ENCODE assay signal across 13 cellular contexts in genomic region chr4:125432078-125432477, GRCh38.
DNase-seq lines count a peak whose midpoint lies in the region; ATAC-seq and TF ChIP-seq lines count a peak whose summit lies in the region.
"Had no signal": no experiment of that assay in that cellular context is flagged by ENCODE, and none has a peak within 500 bp of the region (broad histone marks: within the 10 kb centered on the region; RNA-seq: fewer than 3 reads in every experiment).

No MANE protein-coding gene starts in this region.

- peak; percentile 1 for DNase-seq in HCT116 (ENCODE audit: low read depth, low spot score)
- DNase-seq in WERI-Rb-1, result peak; percentile 17
- DNase-seq in heart left ventricle, result peak in 2 of 5 donors; percentile 27 to 36
- DNase-seq in progenitor cell of endocrine pancreas (ENCODE audit: low spot score, unreplicated experiment), result no peak
- no peak for DNase-seq in NCI-H2107 treated with DMSO at 0.1 percent for 48 hours (lab: John Stamatoyannopoulos, UW; ENCODE audit: unreplicated experiment)
- DNase-seq: DND-41, esophagus squamous epithelium, NCI-H2029, spleen had no signal

- no peaks in the 10 kb centered on the region for H3K9me3 Mint-ChIP-seq in progenitor cell of endocrine pancreas (ENCODE audit: low read depth)

- CTCF ChIA-PET in HCT116 (lab: Charles Lee), result no interaction called here

- H3K79me2 ChIP-seq in HCT116 (ENCODE audit: insufficient read depth, low read length), result no peaks in the 10 kb centered on the region

- 13 to 44% (median 39%) methylated on average over 2 of the region's 2 CpGs for WGBS in heart left ventricle, 4 donors

- TF ChIP-seq CTCF in HCT116 (IDR thresholded peaks at IDR 0.05 in 2 of 3, conservative IDR thresholded peaks at IDR 0.05 in 1 of 3; ENCODE audit: borderline replicate concordance in 1 of 3, insufficient read depth in 1 of 3, low read depth in 2 of 3, low read length in 2 of 3), result peak in 1 of 3 experiments; percentile 39; a peak in 2 of 6 replicates
- peak; percentile 24; the same call in 1 of the 2 replicates for TF ChIP-seq CTCF in WERI-Rb-1 (IDR thresholded peaks at IDR 0.05; ENCODE audit: low read depth, low read length)
- peak in 9 of 12 donors; percentile 27 to 51 (median 40) for TF ChIP-seq CTCF in heart left ventricle (IDR thresholded peaks at IDR 0.05)
- peak; percentile 20 for TF ChIP-seq CTCF in progenitor cell of endocrine pancreas (IDR thresholded peaks at IDR 0.05; ENCODE audit: unreplicated experiment)

- no peak for TF ChIP-seq RAD21 in HCT116 (IDR thresholded peaks at IDR 0.05; ENCODE audit: low read depth)

- H3K27me3 Mint-ChIP-seq in progenitor cell of endocrine pancreas, result no peaks in the 10 kb centered on the region

- no peak overlapping the region for H3K4me2 ChIP-seq in HCT116 (ENCODE audit: low read length)

- RAD21 ChIA-PET in HCT116 (lab: Charles Lee; ENCODE audit: low non-redundant PET in 1 of 2, low total read pairs in 2 of 2, uncharacterized antibody in 2 of 2, unreplicated experiment in 2 of 2), result no interaction called here

- no peak overlapping the region for H3K27ac Mint-ChIP-seq in progenitor cell of endocrine pancreas
- H3K27ac Mint-ChIP-seq: mesothelial cell of epicardium had no signal

- H3K27me3 ChIP-seq in HCT116 (ENCODE audit: insufficient read depth, low read length) (no peaks in the 10 kb centered on the region), WERI-Rb-1 (ENCODE audit: insufficient read depth, low read depth, severe bottlenecking) (no peaks in the 10 kb centered on the region), heart left ventricle (no peaks in the 10 kb centered on the region)
- H3K27me3 ChIP-seq: esophagus squamous epithelium, spleen had no signal

- H2AFZ ChIP-seq in HCT116 (ENCODE audit: low read depth, low read length, poor library complexity, severe bottlenecking), result no peak overlapping the region

- no peak overlapping the region for H3K9ac ChIP-seq in HCT116 (ENCODE audit: low read length)

- ATAC-seq in HCT116 (peak; percentile 70), heart left ventricle (peak; percentile 61 to 86 (median 78)), HG03139 (IDR thresholded peaks at IDR 0.05; ENCODE audit: unreplicated experiment) (no peak), HG02642 (IDR thresholded peaks at IDR 0.05; ENCODE audit: poor library complexity, unreplicated experiment) (no peak), HG03095 (IDR thresholded peaks at IDR 0.05; ENCODE audit: unreplicated experiment) (no peak)

- no peak overlapping the region for H3K27ac ChIP-seq in HCT116 (ENCODE audit: low read depth, low read length)
- H3K27ac ChIP-seq in WERI-Rb-1, result no peak overlapping the region
- no peak overlapping the region for H3K27ac ChIP-seq in heart left ventricle
- H3K27ac ChIP-seq: esophagus squamous epithelium, spleen had no signal

- H4K20me1 ChIP-seq in HCT116 (ENCODE audit: insufficient read depth), result no peaks in the 10 kb centered on the region

- H3K36me3 ChIP-seq in HCT116 (ENCODE audit: control insufficient read depth in 1 of 2, insufficient read depth in 2 of 2, low read length in 2 of 2) (no peaks in the 10 kb centered on the region), WERI-Rb-1 (no peaks in the 10 kb centered on the region), heart left ventricle (peaks cover 0 to 20% (median 0%) of the 10 kb centered on the region in 9 donors)
- H3K36me3 ChIP-seq: esophagus squamous epithelium had no signal

- H3K4me1 ChIP-seq in HCT116 (ENCODE audit: control insufficient read depth in 1 of 2, insufficient read depth in 2 of 2, low read length in 2 of 2) (no peaks in the 10 kb centered on the region), heart left ventricle (peaks cover 0 to 18% (median 0%) of the 10 kb centered on the region in 12 donors)
- H3K4me1 ChIP-seq: esophagus squamous epithelium, spleen had no signal

- H3K9me2 ChIP-seq in HCT116 (ENCODE audit: insufficient read depth), result no peaks in the 10 kb centered on the region

- no peaks in the 10 kb centered on the region for H3K36me3 Mint-ChIP-seq in progenitor cell of endocrine pancreas (ENCODE audit: insufficient read depth)

- H3K9me3 ChIP-seq in HCT116 (ENCODE audit: control insufficient read depth in 1 of 2, insufficient read depth in 1 of 2, low read depth in 1 of 2, low read length in 2 of 2) (no peaks in the 10 kb centered on the region), WERI-Rb-1 (ENCODE audit: severe bottlenecking) (no peaks in the 10 kb centered on the region), heart left ventricle (no peaks in the 10 kb centered on the region)
- H3K9me3 ChIP-seq: esophagus squamous epithelium, spleen had no signal

- H3K4me3 Mint-ChIP-seq in progenitor cell of endocrine pancreas (ENCODE audit: low read depth), result no peak overlapping the region
- H3K4me3 Mint-ChIP-seq: mesothelial cell of epicardium had no signal

- no peaks in the 10 kb centered on the region for H3K4me1 Mint-ChIP-seq in progenitor cell of endocrine pancreas (ENCODE audit: low read depth)

- no TSS peak for BruUV-seq in HCT116 (replicated peaks; lab: Mats Ljungman, UMichigan)

- H3K4me3 ChIP-seq in HCT116 (replicated peaks in 1 of 2; ENCODE audit: low read depth in 1 of 2, low read length in 2 of 2) (no peak overlapping the region), WERI-Rb-1 (ENCODE audit: low read depth, low read length) (no peak overlapping the region), heart left ventricle (no peak overlapping the region)
- H3K4me3 ChIP-seq: esophagus squamous epithelium, spleen had no signal

- no peak for TF ChIP-seq POLR2A in HCT116 (IDR thresholded peaks at IDR 0.05; ENCODE audit: borderline replicate concordance, extremely low read depth, insufficient read depth, insufficient read length)
- no peak for TF ChIP-seq POLR2A in heart left ventricle (IDR thresholded peaks at IDR 0.05)

- intact Hi-C loops in HCT116 (cut with micrococcal nuclease), result no loop called here
- intact Hi-C loops in heart left ventricle (cut with DNase I), result loop anchor here in 8 of 10 donors (1.0 to 10.0 kb wide), 8 partner anchors 115 to 927 kb away; partner anchors contain the start of gene FAT4 (in 3 of the 8)

- POLR2A ChIA-PET in HCT116 (lab: Charles Lee), result no interaction called here

TF ChIP-seq in HCT116, 20 proteins besides CTCF, POLR2A, EP300 and RAD21:
- TF ChIP-seq ZFX (IDR thresholded peaks at IDR 0.05) (no peak), FOSL1 (IDR thresholded peaks at IDR 0.05; ENCODE audit: low read depth) (no peak), TCF7L2 (IDR thresholded peaks at IDR 0.05; ENCODE audit: borderline replicate concordance, extremely low read depth, insufficient read depth, insufficient read length) (no peak)

Comparison
In these comparisons a context has a peak if more than half of its experiments do, and no peak if none do; other contexts are left out.
1. ATAC-seq: peak in HCT116 (single experiment) and heart left ventricle (4 of 4); none in HG03139 (single experiment), HG02642 (single experiment) and HG03095 (single experiment).
2. DNase-seq: peak in HCT116 (single experiment) and WERI-Rb-1 (single experiment); none in progenitor cell of endocrine pancreas (single experiment) and NCI-H2107 treated with DMSO at 0.1 percent for 48 hours (single experiment).